8 cellular contexts compared by ENCODE assay signal in genomic region chr16:89971495-89972243, GRCh38. TPM values are rescaled to one million over a fixed set of nuclear protein-coding genes. Genes with fewer than 3 reads are reported as not detected.
DNase-seq lines count a peak whose midpoint lies in the region; ATAC-seq and TF ChIP-seq lines count a peak whose summit lies in the region.

No MANE protein-coding gene starts in this region.

- H3K4me1 Mint-ChIP-seq in endodermal cell: peaks cover 13% of the 10 kb centered on the region

- no peak for TF ChIP-seq RAD21 in neural cell (conservative IDR thresholded peaks at IDR 0.05)

- H3K27ac ChIP-seq in PC-3 (ENCODE audit: low read length): peak overlapping the region; percentile 79; the same call in 1 of the 2 replicates
- no peak overlapping the region for H3K27ac ChIP-seq in endodermal cell (ENCODE audit: low read depth, low read length)
- H3K27ac ChIP-seq in neural cell (ENCODE audit: low read length): peak overlapping the region; percentile 87

- H3K9me2 ChIP-seq in PC-3 (replicated peaks; ENCODE audit: low read length): no peaks in the 10 kb centered on the region
- no peaks in the 10 kb centered on the region for H3K9me2 ChIP-seq in neural cell (ENCODE audit: insufficient read depth, low read length)

- H3K36me3 Mint-ChIP-seq in endodermal cell (ENCODE audit: low read depth): peaks cover 40% of the 10 kb centered on the region

- peak overlapping the region; percentile 80 for H3K27ac Mint-ChIP-seq in endodermal cell

- peaks cover 27% of the 10 kb centered on the region for H3K9me3 Mint-ChIP-seq in endodermal cell

- H3K27me3 ChIP-seq in PC-3 (ENCODE audit: low read length) (no peaks in the 10 kb centered on the region), endodermal cell (ENCODE audit: control insufficient read depth, insufficient read depth, low read length, poor library complexity, severe bottlenecking) (no peaks in the 10 kb centered on the region), neural cell (ENCODE audit: insufficient read depth, low read depth, low read length) (no peaks in the 10 kb centered on the region)

- TF ChIP-seq CTCF in PC-3 (conservative IDR thresholded peaks at IDR 0.05; ENCODE audit: low read depth, low read length): no peak
- no peak for TF ChIP-seq CTCF in endodermal cell (conservative IDR thresholded peaks at IDR 0.05)
- no peak for TF ChIP-seq CTCF in neural cell (IDR thresholded peaks at IDR 0.05; ENCODE audit: poor library complexity, severe bottlenecking)

- H3K9me3 ChIP-seq in PC-3 (ENCODE audit: low read length): no peaks in the 10 kb centered on the region
- H3K9me3 ChIP-seq in endodermal cell (ENCODE audit: control insufficient read depth, low read length): peaks cover 16% of the 10 kb centered on the region
- H3K9me3 ChIP-seq in neural cell (ENCODE audit: low read length): no peaks in the 10 kb centered on the region

- WGBS in endodermal cell (ENCODE audit: insufficient coverage in 1 of 2, insufficient read length in 1 of 2), 2 experiments: 65 to 85% methylated on average over 29 to 42 of the region's 42 CpGs

- intact Hi-C loops in PC-3 (cut with micrococcal nuclease): no loop called here

- no peaks in the 10 kb centered on the region for H3K36me3 ChIP-seq in PC-3 (ENCODE audit: low read depth, low read length)
- peaks cover 5% of the 10 kb centered on the region for H3K36me3 ChIP-seq in endodermal cell (ENCODE audit: control insufficient read depth, insufficient read depth, low read length)
- H3K36me3 ChIP-seq in neural cell (ENCODE audit: insufficient read depth, low read length): peaks cover 7% of the 10 kb centered on the region

- DNase-seq in NCI-H2227 (lab: John Stamatoyannopoulos, UW; ENCODE audit: unreplicated experiment) (peak; percentile 35), NCI-H2227 treated with DMSO at 0.1 percent for 48 hours (lab: John Stamatoyannopoulos, UW) (no peak), PC-3 (no peak), endodermal cell (no peak), activated gamma-delta T cell (lab: John Stamatoyannopoulos, UW) (no peak), NCI-H1105 treated with DMSO at 0.1 percent for 48 hours (lab: John Stamatoyannopoulos, UW) (no peak)
- no peak for DNase-seq in stimulated activated CD8-positive, alpha-beta memory T cell treated with anti-CD3 and anti-CD28 coated beads, Interleukin-4, amount 100 ng/mL, for 48 hours

- H3K79me2 ChIP-seq in PC-3 (ENCODE audit: low read length) (peaks cover 51% of the 10 kb centered on the region), neural cell (replicated peaks; ENCODE audit: insufficient read depth, low read length) (peaks cover 34% of the 10 kb centered on the region)

- TSS peak; percentile 80 for BruUV-seq in PC-3 (replicated peaks; lab: Mats Ljungman, UMichigan)

- no peak for ATAC-seq in PC-3

- H3K4me2 ChIP-seq in PC-3 (ENCODE audit: low read length) (peak overlapping the region; percentile 96), neural cell (ENCODE audit: low read length) (peak overlapping the region; percentile 80)

- peak overlapping the region; percentile 97 for H3K4me3 Mint-ChIP-seq in endodermal cell

- peaks cover 13% of the 10 kb centered on the region for H3K4me1 ChIP-seq in PC-3 (ENCODE audit: insufficient read depth, low read length)
- H3K4me1 ChIP-seq in endodermal cell (ENCODE audit: control insufficient read depth, insufficient read depth, low read length): peaks cover 6% of the 10 kb centered on the region

- H4K20me1 ChIP-seq in PC-3 (ENCODE audit: low read length) (no peaks in the 10 kb centered on the region), neural cell (ENCODE audit: insufficient read depth) (no peaks in the 10 kb centered on the region)

- H3K4me3 ChIP-seq in PC-3 (ENCODE audit: low read length): peak overlapping the region; percentile 98
- H3K4me3 ChIP-seq in endodermal cell (ENCODE audit: low read length): peak overlapping the region; percentile 96
- peak overlapping the region; percentile 98 for H3K4me3 ChIP-seq in neural cell (ENCODE audit: low read length)

- H2AFZ ChIP-seq in PC-3 (ENCODE audit: low read length): peak overlapping the region; percentile 97
- H2AFZ ChIP-seq in neural cell (ENCODE audit: low read depth, low read length): peak overlapping the region; percentile 99

- peaks cover 3% of the 10 kb centered on the region for H3K27me3 Mint-ChIP-seq in endodermal cell (ENCODE audit: insufficient read depth)

- H3F3A ChIP-seq in PC-3 (ENCODE audit: low read length, unreplicated experiment): no peaks in the 10 kb centered on the region
- no peaks in the 10 kb centered on the region for H3F3A ChIP-seq in neural cell (ENCODE audit: insufficient read depth, low read length, poor library complexity, severe bottlenecking)

- no peak for TF ChIP-seq EP300 in neural cell (conservative IDR thresholded peaks at IDR 0.05; ENCODE audit: poor library complexity, severe bottlenecking)

- CTCF ChIA-PET in PC-3 (lab: Charles Lee): no interaction called here

- H3K9ac ChIP-seq in PC-3 (ENCODE audit: low read length) (peak overlapping the region; percentile 99), endodermal cell (ENCODE audit: extremely low read depth, low read length, poor library complexity, severe bottlenecking) (peak overlapping the region; percentile 94), neural cell (ENCODE audit: low read length) (peak overlapping the region; percentile 96)

- POLR2A ChIA-PET in PC-3 (lab: Charles Lee; ENCODE audit: unreplicated experiment): no interaction called here

TF ChIP-seq in neural cell, 6 proteins besides CTCF, POLR2A, EP300 and RAD21:
- TF ChIP-seq MXI1 (conservative IDR thresholded peaks at IDR 0.05; ENCODE audit: poor library complexity, severe bottlenecking) (no peak), TAF1 (IDR thresholded peaks at IDR 0.05; ENCODE audit: low read depth) (no peak), POLR2AphosphoS5 (IDR thresholded peaks at IDR 0.05) (no peak), REST (IDR thresholded peaks at IDR 0.05; ENCODE audit: borderline replicate concordance) (no peak), SMC3 (conservative IDR thresholded peaks at IDR 0.05; ENCODE audit: poor library complexity) (no peak), EZH2 (IDR thresholded peaks at IDR 0.05; ENCODE audit: borderline replicate concordance, insufficient read depth, low read length, poor library complexity, severe bottlenecking) (no peak)

RNA-seq across cellular contexts. Expression of gene DEF8, which starts 23.1 kb away (rescaled TPM):
- 128 and 139 TPM in 2 replicates for total RNA-seq in PC-3 (2014; rRNA removed)
- total RNA-seq in endodermal cell: 10 to 100 TPM; 74.9 to 81.2 TPM
- 53.8 TPM for polyA plus RNA-seq in endodermal cell (2013, experiment 1 of 2)
- polyA plus RNA-seq in endodermal cell (2013, experiment 2 of 2): 53.3 TPM
- polyA plus RNA-seq in neural cell: 212 and 213 TPM in 2 replicates
- 103 and 113 TPM in 2 replicates for polyA minus RNA-seq in neural cell

RNA-seq across cellular contexts. Expression of gene DBNDD1, which starts 47.6 kb away (rescaled TPM):
- 19.2 and 21.1 TPM in 2 replicates for total RNA-seq in PC-3 (2014; rRNA removed)
- 10 to 100 TPM; 31.5 to 32.5 TPM for total RNA-seq in endodermal cell
- 29.9 TPM for polyA plus RNA-seq in endodermal cell (2013, experiment 1 of 2)
- 27.8 TPM for polyA plus RNA-seq in endodermal cell (2013, experiment 2 of 2)
- polyA plus RNA-seq in neural cell: 15.4 and 18.4 TPM in 2 replicates
- 18.4 and 19.2 TPM in 2 replicates for polyA minus RNA-seq in neural cell

RNA-seq across cellular contexts. Expression of gene TUBB3, which starts 48.5 kb away (rescaled TPM):
- total RNA-seq in PC-3 (2014; rRNA removed): 159 and 199 TPM in 2 replicates
- total RNA-seq in endodermal cell: 100 to 1,000 TPM; 109 to 140 TPM
- polyA plus RNA-seq in endodermal cell (2013, experiment 1 of 2): 466 TPM
- 448 TPM for polyA plus RNA-seq in endodermal cell (2013, experiment 2 of 2)
- polyA plus RNA-seq in neural cell: 2,442 and 2,885 TPM in 2 replicates
- polyA minus RNA-seq in neural cell: 1,854 and 2,133 TPM in 2 replicates

RNA-seq across cellular contexts. Expression of gene MC1R, which starts 53.0 kb away (rescaled TPM):
- 4.2 and 6.1 TPM in 2 replicates for total RNA-seq in PC-3 (2014; rRNA removed)
- 1 to 10 TPM; 3.4 to 4.8 TPM for total RNA-seq in endodermal cell
- polyA plus RNA-seq in endodermal cell (2013, experiment 1 of 2): 2.7 TPM
- 2.9 TPM for polyA plus RNA-seq in endodermal cell (2013, experiment 2 of 2)
- 21.3 and 27.6 TPM in 2 replicates for polyA plus RNA-seq in neural cell
- 9.3 and 10.3 TPM in 2 replicates for polyA minus RNA-seq in neural cell
